In genomic region chr9:26667882-26668281, GRCh38 we compare ENCODE assay signal across 1 cellular context.
TF ChIP-seq lines count a peak whose summit lies in the region.

No MANE protein-coding gene starts in this region.

TF ChIP-seq in GM23338, 12 proteins besides CTCF, POLR2A, EP300 and RAD21 (continued from another document):
- TF ChIP-seq REST (IDR thresholded peaks at IDR 0.05; ENCODE audit: unreplicated experiment), result no peak
- no peak for TF ChIP-seq ZNF114 (CRISPR knock-in tag; IDR thresholded peaks at IDR 0.05)
- TF ChIP-seq CREB1 (CRISPR knock-in tag; IDR thresholded peaks at IDR 0.05; ENCODE audit: low read depth), result no peak
- no peak for TF ChIP-seq STAT1 (IDR thresholded peaks at IDR 0.05; ENCODE audit: unreplicated experiment)
- no peak for TF ChIP-seq JUNB (IDR thresholded peaks at IDR 0.05; ENCODE audit: unreplicated experiment)
